In genomic region chr11:62712413-62712812, GRCh38 we compare ENCODE assay signal across 11 cellular contexts. TPM values are rescaled to one million over a fixed set of nuclear protein-coding genes. Genes with fewer than 3 reads are reported as not detected.
DNase-seq lines count a peak whose midpoint lies in the region; ATAC-seq and TF ChIP-seq lines count a peak whose summit lies in the region.
"Had no signal": no experiment of that assay in that cellular context is flagged by ENCODE, and none has a peak within 500 bp of the region (broad histone marks: within the 10 kb centered on the region; RNA-seq: fewer than 3 reads in every experiment).

No MANE protein-coding gene starts in this region.

- no peak for TF ChIP-seq EP300 in stomach (IDR thresholded peaks at IDR 0.05)

- H3K36me3 ChIP-seq in left ventricle myocardium inferior = peaks cover 71% of the 10 kb centered on the region
- H3K36me3 ChIP-seq in effector memory CD4-positive, alpha-beta T cell (ENCODE audit: control insufficient read depth, insufficient read depth, low read length) = peaks cover 42% of the 10 kb centered on the region
- H3K36me3 ChIP-seq in stomach = peaks cover 55 to 70% (median 69%) of the 10 kb centered on the region in 4 donors

- H3K27ac ChIP-seq in left ventricle myocardium inferior (replicated peaks) (peak overlapping the region; percentile 67), stomach (peak overlapping the region in 4 of 5 donors; percentile 61 to 81 (median 68))
- H3K27ac ChIP-seq in effector memory CD4-positive, alpha-beta T cell (ENCODE audit: insufficient read depth, low read length, poor library complexity, severe bottlenecking) = peak overlapping the region; percentile 33
- H3K27ac ChIP-seq: thoracic aorta had no signal

- H3K4me1 ChIP-seq in left ventricle myocardium inferior (peaks cover 80% of the 10 kb centered on the region), stomach (peaks cover 42 to 93% (median 74%) of the 10 kb centered on the region in 4 donors)
- H3K4me1 ChIP-seq in effector memory CD4-positive, alpha-beta T cell (ENCODE audit: control insufficient read depth, insufficient read depth, low read length, poor library complexity, severe bottlenecking) = peaks cover 17% of the 10 kb centered on the region

- 51 to 67% (median 55%) methylated on average over 4 of the region's 4 CpGs for WGBS in stomach, 5 donors

- ATAC-seq in Right ventricle myocardium inferior (no peak), GM19463 (IDR thresholded peaks at IDR 0.05; ENCODE audit: unreplicated experiment) (no peak)

- H3K9me3 ChIP-seq in left ventricle myocardium inferior (replicated peaks) = no peaks in the 10 kb centered on the region
- no peaks in the 10 kb centered on the region for H3K9me3 ChIP-seq in effector memory CD4-positive, alpha-beta T cell (ENCODE audit: control insufficient read depth, low read length)
- no peaks in the 10 kb centered on the region for H3K9me3 ChIP-seq in stomach
- H3K9me3 ChIP-seq: BLaER1 treated with 17β-estradiol and CSF1 and Interleukin-3, amounts not matched to agents 10 nM and 100 nM; thoracic aorta had no signal

- intact Hi-C loops in left ventricle myocardium inferior (cut with micrococcal nuclease) (no loop called here), Right ventricle myocardium inferior (cut with DNase I) (no loop called here), stomach (cut with DNase I; ENCODE audit: low total_unique reads) (no loop called here)

- no peaks in the 10 kb centered on the region for H3K27me3 ChIP-seq in left ventricle myocardium inferior (ENCODE audit: low read depth)
- no peaks in the 10 kb centered on the region for H3K27me3 ChIP-seq in effector memory CD4-positive, alpha-beta T cell (replicated peaks; ENCODE audit: control insufficient read depth, insufficient read depth, low read length, poor library complexity, severe bottlenecking)
- no peaks in the 10 kb centered on the region for H3K27me3 ChIP-seq in stomach
- H3K27me3 ChIP-seq: BLaER1 treated with 17β-estradiol and CSF1 and Interleukin-3, amounts not matched to agents 10 nM and 100 nM had no signal

- TF ChIP-seq POLR2A in stomach (IDR thresholded peaks at IDR 0.05) = no peak

- H3K4me3 ChIP-seq in left ventricle myocardium inferior (no peak overlapping the region), stomach (no peak overlapping the region)
- H3K4me3 ChIP-seq in effector memory CD4-positive, alpha-beta T cell (ENCODE audit: insufficient read depth, low read depth, low read length, poor library complexity, severe bottlenecking) = no peak overlapping the region
- H3K4me3 ChIP-seq: BLaER1 treated with 17β-estradiol and CSF1 and Interleukin-3, amounts not matched to agents 10 nM and 100 nM; thoracic aorta had no signal

- DNase-seq in left ventricle myocardium inferior (no peak), Right ventricle myocardium inferior (ENCODE audit: missing footprints) (no peak), stomach (no peak), glomerular visceral epithelial cell (ENCODE audit: extremely low spot score) (no peak)
- no peak for DNase-seq in effector memory CD4-positive, alpha-beta T cell
- DNase-seq: NCI-H748 treated with DMSO at 0.1 percent for 48 hours had no signal

- TF ChIP-seq CTCF in left ventricle myocardium inferior (IDR thresholded peaks at IDR 0.05; ENCODE audit: borderline replicate concordance) (no peak), stomach (IDR thresholded peaks at IDR 0.05) (no peak)

RNA-seq across cellular contexts. Expression of gene GNG3, which starts 4.9 kb away (rescaled TPM):
- total RNA-seq in left ventricle myocardium inferior (not detected), Right ventricle myocardium inferior (not detected), stomach (not detected)
- polyA plus RNA-seq in stomach = under 1 TPM in 1 of 3 donors, not detected in 2; 0.75 TPM
- total RNA-seq: myocyte; T-helper 2 cell treated with Interferon-gamma antibody and Interleukin-4, amounts not matched to agents 100 ng/mL and 5 ng/mL, for 36 hours; thoracic aorta had no signal

RNA-seq across cellular contexts. Expression of gene BSCL2, which starts 5.2 kb away (rescaled TPM):
- 18.4 TPM for total RNA-seq in left ventricle myocardium inferior
- total RNA-seq in Right ventricle myocardium inferior = 23.0 TPM
- 100 to 1,000 TPM in 3 of 5 donors, 10 to 100 TPM in 2; 29.9 to 144 (median 110) TPM for total RNA-seq in stomach
- polyA plus RNA-seq in stomach = 10 to 100 TPM; 63.4 to 95.9 (median 92.6) TPM

RNA-seq across cellular contexts. Expression of gene HNRNPUL2, which starts 14.8 kb away (rescaled TPM):
- 37.6 TPM for total RNA-seq in left ventricle myocardium inferior
- 33.8 TPM for total RNA-seq in Right ventricle myocardium inferior
- 10 to 100 TPM; 10.3 to 73.5 (median 36.0) TPM for total RNA-seq in stomach
- 10 to 100 TPM; 25.1 to 28.6 (median 27.3) TPM for polyA plus RNA-seq in stomach

RNA-seq across cellular contexts. Expression of gene TTC9C, which starts 15.9 kb away (rescaled TPM):
- 12.9 TPM for total RNA-seq in left ventricle myocardium inferior
- 14.1 TPM for total RNA-seq in Right ventricle myocardium inferior
- total RNA-seq in stomach = 10 to 100 TPM in 1 of 5 donors, 1 to 10 TPM in 3, under 1 TPM in 1; 0.89 to 26.6 (median 8.2) TPM
- 10 to 100 TPM; 16.6 to 33.6 (median 26.0) TPM for polyA plus RNA-seq in stomach

RNA-seq across cellular contexts. Expression of gene LRRN4CL, which starts 23.1 kb away (rescaled TPM):
- total RNA-seq in left ventricle myocardium inferior = 2.7 TPM
- total RNA-seq in Right ventricle myocardium inferior = 4.5 TPM
- total RNA-seq in stomach = 10 to 100 TPM in 2 of 5 donors, 1 to 10 TPM in 3; 4.0 to 20.0 (median 8.2) TPM
- 1 to 10 TPM; 1.6 to 4.6 (median 1.8) TPM for polyA plus RNA-seq in stomach
